In the genomic region with DNA sequence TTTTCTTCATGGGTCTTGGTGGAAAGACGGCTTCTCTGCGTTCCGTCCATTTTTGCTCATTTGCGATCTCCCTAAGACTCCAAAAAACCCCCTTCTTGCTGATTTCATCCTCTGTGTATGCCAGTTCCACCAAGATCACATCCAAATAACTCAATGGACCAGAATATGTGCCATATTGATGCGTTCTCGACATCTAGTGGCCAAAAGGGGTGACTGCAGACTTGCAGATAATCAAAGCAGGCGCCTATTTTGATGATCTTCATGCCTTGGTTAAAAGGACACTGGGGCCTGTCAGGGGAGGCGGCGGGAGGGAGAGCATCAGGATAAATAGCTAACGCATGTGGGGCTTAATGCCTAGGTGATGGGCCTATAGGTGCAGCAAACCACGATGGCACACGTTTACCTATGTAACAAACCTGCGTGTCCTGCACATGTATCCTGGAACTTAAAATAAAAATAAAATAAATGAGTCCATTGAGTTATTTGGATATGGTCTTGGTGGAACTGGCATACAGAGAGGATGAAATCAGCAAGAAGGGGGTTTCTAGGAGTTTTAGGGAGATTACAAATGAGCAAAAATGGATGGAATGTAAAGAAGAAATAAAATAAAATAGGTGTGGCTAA, we compare ENCODE assay signal across 8 cellular contexts.
DNase-seq lines count a peak whose midpoint lies in the region; ATAC-seq and TF ChIP-seq lines count a peak whose summit lies in the region.

No MANE protein-coding gene starts in this region.

- DNase-seq in DMS53 (lab: John Stamatoyannopoulos, UW) (peak; percentile 63), NCI-H1105 (lab: John Stamatoyannopoulos, UW) (peak; percentile 7), UCSD-AML1 (lab: John Stamatoyannopoulos, UW; ENCODE audit: unreplicated experiment) (peak; percentile 23), fibroblast of villous mesenchyme (ENCODE audit: low read depth) (peak; percentile 71), omental fat pad (ENCODE audit: low spot score) (peak; percentile 32)
- no peak for DNase-seq in activated CD4-positive, CD25-positive, alpha-beta regulatory T cell (lab: John Stamatoyannopoulos, UW)

- no peak overlapping the region for H3K4me3 ChIP-seq in fibroblast of villous mesenchyme (ENCODE audit: low read depth, low read length)

- ATAC-seq in GM21367 (IDR thresholded peaks at IDR 0.05; ENCODE audit: unreplicated experiment) (peak; percentile 49), omental fat pad (ENCODE audit: low FRiP score) (peak; percentile 53), HG03457 (IDR thresholded peaks at IDR 0.05; ENCODE audit: unreplicated experiment) (no peak)

- TF ChIP-seq CTCF in fibroblast of villous mesenchyme (IDR thresholded peaks at IDR 0.05; ENCODE audit: insufficient read depth, low read depth, low read length) (peak; percentile 99), omental fat pad (IDR thresholded peaks at IDR 0.05) (peak in 1 of 3 donors; percentile 79)

Comparison
In these comparisons a context has a peak if more than half of its experiments do, and no peak if none do; other contexts are left out.
1. DNase-seq: peak in DMS53 (single experiment), NCI-H1105 (single experiment), UCSD-AML1 (single experiment), fibroblast of villous mesenchyme (single experiment) and omental fat pad (single experiment); none in activated CD4-positive, CD25-positive, alpha-beta regulatory T cell (0 of 4).